Comparison of ENCODE assay signal across 9 cellular contexts in the genomic region with DNA sequence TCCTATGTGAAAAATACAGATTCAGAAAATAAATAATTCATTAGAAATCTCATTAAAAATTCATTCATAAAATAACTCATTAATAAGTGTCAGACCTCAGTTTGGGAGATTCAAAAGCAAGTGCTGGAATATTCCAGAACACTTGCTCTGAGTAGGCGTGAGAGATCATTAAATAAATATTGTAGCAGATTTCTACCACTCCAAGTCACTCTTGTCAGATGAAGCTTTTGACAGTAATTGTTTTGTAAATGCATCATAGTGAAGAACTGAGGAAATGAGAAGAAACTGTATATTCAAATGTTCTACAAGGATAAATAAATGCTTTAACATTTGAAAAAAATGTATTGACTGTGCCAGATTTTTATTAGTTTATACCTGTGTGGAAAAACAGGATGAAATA.
"Had no signal": no experiment of that assay in that cellular context is flagged by ENCODE, and none has a peak within 500 bp of the region (broad histone marks: within the 10 kb centered on the region; RNA-seq: fewer than 3 reads in every experiment).

No MANE protein-coding gene starts in this region.

- FAIRE-seq: HepG2 had no signal

- H3K4me3 ChIP-seq: GM23248, HAP-1 had no signal

- H3K27me3 Mint-ChIP-seq: IgD-negative memory B cell had no signal

- H3K36me3 ChIP-seq: HAP-1 had no signal

- H3K9me3 Mint-ChIP-seq: HFFc6 had no signal

- DNase-seq: GOT3, H7, KBM-7 had no signal

- H3K27ac Mint-ChIP-seq: HFFc6, IgD-negative memory B cell had no signal

- H3K4me1 ChIP-seq: HAP-1 had no signal

- H3K27ac ChIP-seq: GM23248, HL-60 had no signal

- H3K9me3 ChIP-seq: HAP-1 had no signal

- H3K4me3 Mint-ChIP-seq: HFFc6, IgD-negative memory B cell had no signal

- H3K9ac ChIP-seq: GM23248 had no signal

- H3K36me3 Mint-ChIP-seq: IgD-negative memory B cell had no signal

- H3K4me1 Mint-ChIP-seq: IgD-negative memory B cell had no signal
